Comparison of ENCODE assay signal across 8 cellular contexts in genomic region chr12:50621435-50622304, GRCh38.
DNase-seq lines count a peak whose midpoint lies in the region; ATAC-seq and TF ChIP-seq lines count a peak whose summit lies in the region.

No MANE protein-coding gene starts in this region.

- peaks cover 3% of the 10 kb centered on the region for H3K36me3 Mint-ChIP-seq in activated CD4-positive, alpha-beta memory T cell treated with anti-CD3 and anti-CD28 coated beads for 36 hours
- peaks cover 13% of the 10 kb centered on the region for H3K36me3 Mint-ChIP-seq in activated CD4-positive, alpha-beta memory T cell treated with anti-CD3 and anti-CD28 coated beads, Interleukin-2, amount 10 ng/mL, durations not matched to agents 7 days and 5 days (ENCODE audit: low read depth)
- H3K36me3 Mint-ChIP-seq in activated B cell treated with CpG ODN at 0.5 μM for 24 hours (ENCODE audit: low read depth): peaks cover 9% of the 10 kb centered on the region

- ATAC-seq in activated B cell treated with CpG ODN at 0.5 μM for 24 hours (ENCODE audit: low read depth): no peak
- ATAC-seq in stimulated activated naive CD8-positive, alpha-beta T cell treated with anti-CD3 and anti-CD28 coated beads, Interleukin-15, amount 100 ng/mL, for 72 hours: no peak

- no peaks in the 10 kb centered on the region for H3K27me3 ChIP-seq in iPS-18a (ENCODE audit: control insufficient read depth, insufficient read depth, low read length)

- peak overlapping the region; percentile 19 for H3K27ac Mint-ChIP-seq in activated CD4-positive, alpha-beta memory T cell treated with anti-CD3 and anti-CD28 coated beads for 36 hours
- no peak overlapping the region for H3K27ac Mint-ChIP-seq in activated CD4-positive, alpha-beta memory T cell treated with anti-CD3 and anti-CD28 coated beads, Interleukin-2, amount 10 ng/mL, durations not matched to agents 7 days and 5 days
- peak overlapping the region; percentile 47 for H3K27ac Mint-ChIP-seq in activated B cell treated with CpG ODN at 0.5 μM for 24 hours
- peak overlapping the region; percentile 25 to 71 for H3K27ac Mint-ChIP-seq in stimulated activated naive CD8-positive, alpha-beta T cell treated with anti-CD3 and anti-CD28 coated beads, Interleukin-15, amount 100 ng/mL, for 72 hours

- peaks cover 55% of the 10 kb centered on the region for H3K4me1 Mint-ChIP-seq in activated CD4-positive, alpha-beta memory T cell treated with anti-CD3 and anti-CD28 coated beads for 36 hours (ENCODE audit: low read depth)
- peaks cover 45% of the 10 kb centered on the region for H3K4me1 Mint-ChIP-seq in activated CD4-positive, alpha-beta memory T cell treated with anti-CD3 and anti-CD28 coated beads, Interleukin-2, amount 10 ng/mL, durations not matched to agents 7 days and 5 days
- peaks cover 75% of the 10 kb centered on the region for H3K4me1 Mint-ChIP-seq in activated B cell treated with CpG ODN at 0.5 μM for 24 hours
- peaks cover 61% of the 10 kb centered on the region for H3K4me1 Mint-ChIP-seq in stimulated activated naive CD8-positive, alpha-beta T cell treated with anti-CD3 and anti-CD28 coated beads, Interleukin-15, amount 100 ng/mL, for 72 hours

- H3K27ac ChIP-seq in iPS-18a (ENCODE audit: low read length): peak overlapping the region; percentile 51

- TF ChIP-seq CTCF in activated B cell treated with CpG ODN at 0.5 μM for 24 hours (IDR thresholded peaks at IDR 0.05): no peak

- CTCF ChIA-PET in activated CD4-positive, alpha-beta memory T cell treated with anti-CD3 and anti-CD28 coated beads for 36 hours (lab: Charles Lee): interaction anchor here (0.7 to 1.9 kb wide), 5 partner anchors 17 to 114 kb away, joined by 3 to 9 read pairs (median 4); no protein-coding TSS in a partner anchor
- CTCF ChIA-PET in activated CD4-positive, alpha-beta memory T cell treated with anti-CD3 and anti-CD28 coated beads, Interleukin-2, amount 10 ng/mL, durations not matched to agents 7 days and 5 days (lab: Charles Lee): interaction anchor here (1.6 kb wide), 1 partner anchor 117 kb away, joined by 7 read pairs; the partner anchor contains the start of gene DIP2B
- CTCF ChIA-PET in activated B cell treated with CpG ODN at 0.5 μM for 24 hours (lab: Charles Lee): interaction anchor here (1.0 to 1.1 kb wide), 2 partner anchors 115 to 117 kb away, joined by 3 read pairs; partner anchors contain the start of gene DIP2B

- H3K9ac ChIP-seq in iPS-18a (ENCODE audit: low read length): no peak overlapping the region

- no peak for DNase-seq in activated CD4-positive, alpha-beta memory T cell treated with anti-CD3 and anti-CD28 coated beads for 36 hours
- DNase-seq in activated CD4-positive, alpha-beta memory T cell treated with anti-CD3 and anti-CD28 coated beads, Interleukin-2, amount 10 ng/mL, durations not matched to agents 7 days and 5 days: no peak
- DNase-seq in activated B cell treated with CpG ODN at 0.5 μM for 24 hours (no peak), GM03348 (ENCODE audit: low spot score) (no peak), CD1c-positive myeloid dendritic cell (ENCODE audit: extremely low spot score) (no peak), KBM-7 (no peak)
- DNase-seq in stimulated activated naive CD8-positive, alpha-beta T cell treated with anti-CD3 and anti-CD28 coated beads, Interleukin-15, amount 100 ng/mL, for 72 hours: no peak

- in situ Hi-C loops in KBM-7 (cut with MboI; ENCODE audit: low pct_unique_long_range_greater_than_20kb, low sequenced_read_pairs): no loop called here

- peak overlapping the region; percentile 5 for H3K4me3 ChIP-seq in iPS-18a (ENCODE audit: low read length)

- H3K36me3 ChIP-seq in iPS-18a (ENCODE audit: control insufficient read depth, low read depth, low read length): no peaks in the 10 kb centered on the region

- H3K9me3 Mint-ChIP-seq in activated CD4-positive, alpha-beta memory T cell treated with anti-CD3 and anti-CD28 coated beads for 36 hours: no peaks in the 10 kb centered on the region
- no peaks in the 10 kb centered on the region for H3K9me3 Mint-ChIP-seq in activated CD4-positive, alpha-beta memory T cell treated with anti-CD3 and anti-CD28 coated beads, Interleukin-2, amount 10 ng/mL, durations not matched to agents 7 days and 5 days
- H3K9me3 Mint-ChIP-seq in activated B cell treated with CpG ODN at 0.5 μM for 24 hours: no peaks in the 10 kb centered on the region
- H3K9me3 Mint-ChIP-seq in stimulated activated naive CD8-positive, alpha-beta T cell treated with anti-CD3 and anti-CD28 coated beads, Interleukin-15, amount 100 ng/mL, for 72 hours: no peaks in the 10 kb centered on the region

- no peaks in the 10 kb centered on the region for H3K27me3 Mint-ChIP-seq in activated CD4-positive, alpha-beta memory T cell treated with anti-CD3 and anti-CD28 coated beads for 36 hours
- H3K27me3 Mint-ChIP-seq in activated CD4-positive, alpha-beta memory T cell treated with anti-CD3 and anti-CD28 coated beads, Interleukin-2, amount 10 ng/mL, durations not matched to agents 7 days and 5 days: no peaks in the 10 kb centered on the region
- no peaks in the 10 kb centered on the region for H3K27me3 Mint-ChIP-seq in activated B cell treated with CpG ODN at 0.5 μM for 24 hours
- H3K27me3 Mint-ChIP-seq in stimulated activated naive CD8-positive, alpha-beta T cell treated with anti-CD3 and anti-CD28 coated beads, Interleukin-15, amount 100 ng/mL, for 72 hours: no peaks in the 10 kb centered on the region

- no peak overlapping the region for H3K4me3 Mint-ChIP-seq in activated CD4-positive, alpha-beta memory T cell treated with anti-CD3 and anti-CD28 coated beads for 36 hours
- H3K4me3 Mint-ChIP-seq in activated CD4-positive, alpha-beta memory T cell treated with anti-CD3 and anti-CD28 coated beads, Interleukin-2, amount 10 ng/mL, durations not matched to agents 7 days and 5 days: no peak overlapping the region
- no peak overlapping the region for H3K4me3 Mint-ChIP-seq in activated B cell treated with CpG ODN at 0.5 μM for 24 hours
- peak overlapping the region; percentile 9 to 36 for H3K4me3 Mint-ChIP-seq in stimulated activated naive CD8-positive, alpha-beta T cell treated with anti-CD3 and anti-CD28 coated beads, Interleukin-15, amount 100 ng/mL, for 72 hours

- no peaks in the 10 kb centered on the region for H3K9me3 ChIP-seq in iPS-18a (ENCODE audit: control insufficient read depth, low read depth, low read length)

- intact Hi-C loops in activated CD4-positive, alpha-beta memory T cell treated with anti-CD3 and anti-CD28 coated beads for 36 hours (cut with micrococcal nuclease): loop anchor here (2.0 to 5.0 kb wide), 4 partner anchors 25 to 114 kb away; no protein-coding TSS in a partner anchor
- intact Hi-C loops in activated B cell treated with CpG ODN at 0.5 μM for 24 hours (cut with micrococcal nuclease): no loop called here

- POLR2A ChIA-PET in activated CD4-positive, alpha-beta memory T cell treated with anti-CD3 and anti-CD28 coated beads for 36 hours (lab: Charles Lee): interaction anchor here (1.3 kb wide), 1 partner anchor 79 kb away, joined by 5 read pairs; no protein-coding TSS in a partner anchor
- POLR2A ChIA-PET in activated CD4-positive, alpha-beta memory T cell treated with anti-CD3 and anti-CD28 coated beads, Interleukin-2, amount 10 ng/mL, durations not matched to agents 7 days and 5 days (lab: Charles Lee): interaction anchor here (1.0 to 1.2 kb wide), 2 partner anchors 105 to 142 kb away, joined by 3 read pairs; partner anchors contain the start of gene ATF1
- POLR2A ChIA-PET in activated B cell treated with CpG ODN at 0.5 μM for 24 hours (lab: Charles Lee): interaction anchor here (1.1 kb wide), 1 partner anchor 117 kb away, joined by 3 read pairs; the partner anchor contains the start of gene DIP2B

- H3K4me1 ChIP-seq in iPS-18a (ENCODE audit: control insufficient read depth, low read depth, low read length): peaks cover 41% of the 10 kb centered on the region

Comparison
In these comparisons a context has a peak if more than half of its experiments do, and no peak if none do; other contexts are left out.
1. H3K4me3 Mint-ChIP-seq: peak in stimulated activated naive CD8-positive, alpha-beta T cell treated with anti-CD3 and anti-CD28 coated beads, Interleukin-15, amount 100 ng/mL, for 72 hours (2 of 2); none in activated CD4-positive, alpha-beta memory T cell treated with anti-CD3 and anti-CD28 coated beads for 36 hours (single experiment), activated CD4-positive, alpha-beta memory T cell treated with anti-CD3 and anti-CD28 coated beads, Interleukin-2, amount 10 ng/mL, durations not matched to agents 7 days and 5 days (single experiment) and activated B cell treated with CpG ODN at 0.5 μM for 24 hours (single experiment).